24 cellular contexts compared by ENCODE assay signal in genomic region chr20:21703740-21704407, GRCh38. TPM values are rescaled to one million over a fixed set of nuclear protein-coding genes. Genes with fewer than 3 reads are reported as not detected.
A peak's percentile ranks its signal among the peaks of the same experiment; 100 is the strongest.
DNase-seq lines count a peak whose midpoint lies in the region; TF ChIP-seq lines count a peak whose summit lies in the region.
"Had no signal": no experiment of that assay in that cellular context is flagged by ENCODE, and none has a peak within 500 bp of the region (broad histone marks: within the 10 kb centered on the region; RNA-seq: fewer than 3 reads in every experiment).

No MANE protein-coding gene starts in this region.

- H2BK5ac ChIP-seq in H9 (ENCODE audit: insufficient read length, low read length): no peak overlapping the region

- no peaks in the 10 kb centered on the region for H3K4me1 ChIP-seq in Caco-2
- H3K4me1 ChIP-seq in H9 (ENCODE audit: insufficient read depth, low read length): no peaks in the 10 kb centered on the region
- H3K4me1 ChIP-seq in endodermal cell (ENCODE audit: control insufficient read depth, insufficient read depth, low read length): peaks cover 19% of the 10 kb centered on the region
- H3K4me1 ChIP-seq in neural progenitor cell: peaks cover 8% of the 10 kb centered on the region
- H3K4me1 ChIP-seq: pancreas had no signal

- H3K4me3 ChIP-seq in Caco-2 (ENCODE audit: low read depth, low read length): no peak overlapping the region
- H3K4me3 ChIP-seq in endodermal cell (ENCODE audit: low read length): peak overlapping the region; percentile 70
- peak overlapping the region; percentile 38 for H3K4me3 ChIP-seq in neural progenitor cell

- H3K27ac ChIP-seq in H9 (ENCODE audit: insufficient read length, low read depth, low read length) (no peak overlapping the region), endodermal cell (ENCODE audit: low read depth, low read length) (no peak overlapping the region), neural progenitor cell (no peak overlapping the region)
- H3K27ac ChIP-seq: dorsolateral prefrontal cortex, left ventricle myocardium inferior, pancreas, spleen had no signal

- no TSS peak for BruUV-seq in Caco-2 (replicated peaks; lab: Mats Ljungman, UMichigan)

- H3K9me3 ChIP-seq in Caco-2 (no peaks in the 10 kb centered on the region), H9 (ENCODE audit: control insufficient read depth, low read depth, low read length) (no peaks in the 10 kb centered on the region), endodermal cell (ENCODE audit: control insufficient read depth, low read length) (no peaks in the 10 kb centered on the region), neural progenitor cell (ENCODE audit: low read depth) (no peaks in the 10 kb centered on the region)
- H3K9me3 ChIP-seq: left ventricle myocardium inferior, pancreas, spleen had no signal

- no peak overlapping the region for H3K23ac ChIP-seq in H9 (ENCODE audit: insufficient read length, low read depth, low read length)

- H4K8ac ChIP-seq in H9 (replicated peaks; ENCODE audit: insufficient read length, low read depth, low read length): no peak overlapping the region

- no peaks in the 10 kb centered on the region for H3K36me3 Mint-ChIP-seq in Caco-2 (ENCODE audit: insufficient read depth, unreplicated experiment)
- no peaks in the 10 kb centered on the region for H3K36me3 Mint-ChIP-seq in H9 (ENCODE audit: insufficient read depth in 1 of 3, low read depth in 3 of 3)
- H3K36me3 Mint-ChIP-seq in endodermal cell (ENCODE audit: low read depth): no peaks in the 10 kb centered on the region
- H3K36me3 Mint-ChIP-seq in neural progenitor cell: no peaks in the 10 kb centered on the region
- H3K36me3 Mint-ChIP-seq: activated CD4-positive, alpha-beta memory T cell treated with anti-CD3 and anti-CD28 coated beads for 36 hours had no signal

- H4K91ac ChIP-seq in H9 (ENCODE audit: insufficient read length, low read depth, low read length): no peak overlapping the region

- no peaks in the 10 kb centered on the region for H3K79me2 ChIP-seq in H9 (ENCODE audit: insufficient read depth, low read length)
- no peaks in the 10 kb centered on the region for H3K79me2 ChIP-seq in neural progenitor cell (ENCODE audit: low read depth)

- no peak overlapping the region for H3K18ac ChIP-seq in H9 (ENCODE audit: insufficient read length, low read depth, low read length)

- no peak overlapping the region for H3K4ac ChIP-seq in H9 (ENCODE audit: low read depth, low read length)

- H3K4me3 Mint-ChIP-seq in Caco-2 (ENCODE audit: unreplicated experiment): peak overlapping the region; percentile 5
- H3K4me3 Mint-ChIP-seq in H9: peak overlapping the region in 1 of 2 experiments; percentile 76; a peak in 2 of 5 replicates
- H3K4me3 Mint-ChIP-seq in endodermal cell: peak overlapping the region; percentile 46
- H3K4me3 Mint-ChIP-seq in neural progenitor cell: peak overlapping the region; percentile 72
- H3K4me3 Mint-ChIP-seq: activated CD4-positive, alpha-beta memory T cell treated with anti-CD3 and anti-CD28 coated beads for 36 hours had no signal

- no peak overlapping the region for H2BK12ac ChIP-seq in H9 (ENCODE audit: insufficient read length, low read depth, low read length)

- POLR2A ChIA-PET in Caco-2 (lab: Charles Lee): no interaction called here

- TF ChIP-seq CTCF in Caco-2 (IDR thresholded peaks at IDR 0.05; ENCODE audit: insufficient read depth in 1 of 2, low read depth in 1 of 2, low read length in 1 of 2, severe bottlenecking in 1 of 2, unreplicated experiment in 1 of 2) (no peak), H9 (conservative IDR thresholded peaks at IDR 0.05) (no peak), endodermal cell (conservative IDR thresholded peaks at IDR 0.05) (no peak), neural progenitor cell (IDR thresholded peaks at IDR 0.05) (no peak)

- H2BK120ac ChIP-seq in H9 (ENCODE audit: low read depth, low read length, poor library complexity, severe bottlenecking): no peak overlapping the region

- no peak overlapping the region for H2AK5ac ChIP-seq in H9 (ENCODE audit: insufficient read length, low read length)

- H3K36me3 ChIP-seq in Caco-2 (ENCODE audit: control insufficient read depth, insufficient read depth, low read length) (no peaks in the 10 kb centered on the region), endodermal cell (ENCODE audit: control insufficient read depth, insufficient read depth, low read length) (no peaks in the 10 kb centered on the region), neural progenitor cell (no peaks in the 10 kb centered on the region)
- H3K36me3 ChIP-seq: left ventricle myocardium inferior, pancreas, spleen had no signal

- H3K27ac Mint-ChIP-seq in Caco-2 (ENCODE audit: unreplicated experiment) (no peak overlapping the region), H9 (no peak overlapping the region), endodermal cell (no peak overlapping the region), neural progenitor cell (no peak overlapping the region)
- H3K27ac Mint-ChIP-seq: activated CD4-positive, alpha-beta memory T cell treated with anti-CD3 and anti-CD28 coated beads for 36 hours had no signal

- H3K9me3 Mint-ChIP-seq in Caco-2 (ENCODE audit: unreplicated experiment) (no peaks in the 10 kb centered on the region), H9 (peaks cover 0 to 13% of the 10 kb centered on the region in 2 experiments; a peak in 3 of 5 replicates), endodermal cell (no peaks in the 10 kb centered on the region), neural progenitor cell (peaks cover 3% of the 10 kb centered on the region)
- H3K9me3 Mint-ChIP-seq: activated CD4-positive, alpha-beta memory T cell treated with anti-CD3 and anti-CD28 coated beads for 36 hours had no signal

- no peaks in the 10 kb centered on the region for H3K79me1 ChIP-seq in H9 (ENCODE audit: insufficient read depth, low read depth, low read length, poor library complexity, severe bottlenecking)

- H3K9ac ChIP-seq in H9 (ENCODE audit: extremely low read depth, insufficient read length, low read length) (no peak overlapping the region), endodermal cell (ENCODE audit: extremely low read depth, low read length, poor library complexity, severe bottlenecking) (no peak overlapping the region), neural progenitor cell (no peak overlapping the region)

- H4K20me1 ChIP-seq in H9 (ENCODE audit: control insufficient read depth, insufficient read depth, insufficient read length) (no peaks in the 10 kb centered on the region), neural progenitor cell (ENCODE audit: low read depth) (peaks cover 95% of the 10 kb centered on the region)

- peaks cover 4% of the 10 kb centered on the region for H3K23me2 ChIP-seq in H9 (ENCODE audit: insufficient read length, low read depth, low read length, poor library complexity, severe bottlenecking)

- intact Hi-C loops in Caco-2 (cut with micrococcal nuclease; ENCODE audit: unreplicated experiment): loop anchor here (5.0 kb wide), 1 partner anchor 403 kb away; no protein-coding TSS in a partner anchor

- no CpG with 5 or more reads among the region's 19 CpGs for WGBS in H9 (ENCODE audit: extremely low coverage, insufficient read length, low lambda C conversion rate)
- 6 to 9% methylated on average over 11 to 19 of the region's 19 CpGs for WGBS in endodermal cell (ENCODE audit: insufficient coverage in 1 of 2, insufficient read length in 1 of 2), 2 experiments

- H2BK20ac ChIP-seq in H9 (ENCODE audit: low read depth, low read length, poor library complexity, severe bottlenecking): no peak overlapping the region

- H4K5ac ChIP-seq in H9 (ENCODE audit: insufficient read length, low read depth, low read length): no peak overlapping the region

- H2BK15ac ChIP-seq in H9 (ENCODE audit: low read depth, low read length): no peak overlapping the region

- peaks cover 7% of the 10 kb centered on the region for H3F3A ChIP-seq in neural progenitor cell (ENCODE audit: low read depth)

- H2AFZ ChIP-seq in H9 (ENCODE audit: low read length) (no peak overlapping the region), neural progenitor cell (replicated peaks) (no peak overlapping the region)

- DNase-seq in Caco-2: no peak
- DNase-seq in H9: no peak
- DNase-seq in endodermal cell: no peak
- DNase-seq in neural progenitor cell (ENCODE audit: low spot score): no peak
- DNase-seq in NCI-H2081 (lab: John Stamatoyannopoulos, UW): no peak
- DNase-seq in stimulated activated naive CD4-positive, alpha-beta T cell (lab: John Stamatoyannopoulos, UW): no peak
- DNase-seq in NCI-H187 treated with DMSO at 0.1 percent for 48 hours (lab: John Stamatoyannopoulos, UW): no peak
- DNase-seq: activated CD4-positive, alpha-beta memory T cell treated with anti-CD3 and anti-CD28 coated beads for 36 hours; activated CD4-positive, CD25-positive, alpha-beta regulatory T cell; activated effector memory CD4-positive, alpha-beta T cell treated with Interleukin-2 at 50 U/mL for 16 hours; activated T-cell treated with anti-CD3 and anti-CD28 coated beads for 4 hours; cerebellar nuclear complex; DMS79; GDM1; naive thymus-derived CD4-positive, alpha-beta T cell; NCI-H1694; PC-3 had no signal

- no peaks in the 10 kb centered on the region for H3K27me3 ChIP-seq in Caco-2 (replicated peaks; ENCODE audit: control insufficient read depth, insufficient read depth, low read length)
- peaks cover 96% of the 10 kb centered on the region for H3K27me3 ChIP-seq in H9 (ENCODE audit: insufficient read depth, low read length)
- H3K27me3 ChIP-seq in endodermal cell (ENCODE audit: control insufficient read depth, insufficient read depth, low read length, poor library complexity, severe bottlenecking): peaks cover 100% of the 10 kb centered on the region
- H3K27me3 ChIP-seq in neural progenitor cell: peaks cover 100% of the 10 kb centered on the region

- H3K4me1 Mint-ChIP-seq in Caco-2 (ENCODE audit: low read depth, unreplicated experiment) (no peaks in the 10 kb centered on the region), H9 (peaks cover 33 to 48% of the 10 kb centered on the region in 2 experiments), endodermal cell (peaks cover 31% of the 10 kb centered on the region), neural progenitor cell (peaks cover 7% of the 10 kb centered on the region)

- no peak overlapping the region for H3K14ac ChIP-seq in H9 (ENCODE audit: insufficient read depth, low read length)

- no peak overlapping the region for H3K56ac ChIP-seq in H9 (ENCODE audit: insufficient read length, low read depth, low read length)

- H3K27me3 Mint-ChIP-seq in Caco-2 (ENCODE audit: insufficient read depth, unreplicated experiment): peaks cover 18% of the 10 kb centered on the region
- H3K27me3 Mint-ChIP-seq in H9 (ENCODE audit: low read depth): peaks cover 98% of the 10 kb centered on the region
- peaks cover 98% of the 10 kb centered on the region for H3K27me3 Mint-ChIP-seq in endodermal cell (ENCODE audit: insufficient read depth)
- H3K27me3 Mint-ChIP-seq in neural progenitor cell (ENCODE audit: insufficient read depth, low read depth): peaks cover 94% of the 10 kb centered on the region

- H3K4me2 ChIP-seq in H9 (ENCODE audit: insufficient read depth, insufficient read length, low read length) (peak overlapping the region; percentile 50), neural progenitor cell (peak overlapping the region; percentile 74)

- CTCF ChIA-PET in Caco-2 (lab: Charles Lee): interaction anchor here (1.1 to 2.0 kb wide), 2 partner anchors 12 to 15 kb away, joined by 6 to 10 read pairs; no protein-coding TSS in a partner anchor

- H3T11ph ChIP-seq in H9 (ENCODE audit: low read length): no peak overlapping the region

RNA-seq across cellular contexts. Expression of gene PAX1, which starts 1.6 kb away (rescaled TPM):
- total RNA-seq in Caco-2 (2022) (not detected in 2 replicates), H9 (2021) (not detected in 2 replicates), endodermal cell (not detected), neural progenitor cell (ENCODE audit: low replicate concordance) (not detected in 2 replicates)
- polyA plus RNA-seq in endodermal cell (2013, experiment 1 of 2): 1.7 TPM
- polyA plus RNA-seq in endodermal cell (2013, experiment 2 of 2): 3.2 TPM
- total RNA-seq: activated CD4-positive, alpha-beta memory T cell treated with anti-CD3 and anti-CD28 coated beads for 36 hours; endothelial cell of umbilical vein; fibroblast of lung; left ventricle myocardium inferior; LHCN-M2; naive thymus-derived CD4-positive, alpha-beta T cell; pancreas; PC-3; spleen had no signal
- polyA plus RNA-seq: endothelial cell of umbilical vein; fibroblast of lung; naive thymus-derived CD4-positive, alpha-beta T cell; pancreas; spleen had no signal
